Comparison of ENCODE assay signal across 8 cellular contexts in genomic region chr9:121699271-121700164, GRCh38. TPM values are rescaled to one million over a fixed set of nuclear protein-coding genes. Genes with fewer than 3 reads are reported as not detected.
A peak's percentile ranks its signal among the peaks of the same experiment; 100 is the strongest.
DNase-seq lines count a peak whose midpoint lies in the region; ATAC-seq and TF ChIP-seq lines count a peak whose summit lies in the region.

No MANE protein-coding gene starts in this region.

- peaks cover 12% of the 10 kb centered on the region for H3K79me2 ChIP-seq in parathyroid adenoma

- peaks cover 48% of the 10 kb centered on the region for H3K27me3 Mint-ChIP-seq in activated T-cell treated with anti-CD3 and anti-CD28 coated beads, Interleukin-2, amount 50 U/mL, for 4 hours (ENCODE audit: low read depth)

- H3K9ac ChIP-seq in parathyroid adenoma, result no peak overlapping the region

- peak; percentile 49 to 70 for ATAC-seq in activated T-cell treated with anti-CD3 and anti-CD28 coated beads, Interleukin-2, amount 50 U/mL, for 4 hours
- ATAC-seq in gastroesophageal sphincter (peak; percentile 71), HG03025 (IDR thresholded peaks at IDR 0.05; ENCODE audit: low FRiP score, unreplicated experiment) (no peak)

- peak overlapping the region; percentile 29 for H3K4me3 Mint-ChIP-seq in activated T-cell treated with anti-CD3 and anti-CD28 coated beads, Interleukin-2, amount 50 U/mL, for 4 hours

- peaks cover 4% of the 10 kb centered on the region for H3K4me1 Mint-ChIP-seq in activated T-cell treated with anti-CD3 and anti-CD28 coated beads, Interleukin-2, amount 50 U/mL, for 4 hours (ENCODE audit: low read depth)

- peak; percentile 71 for DNase-seq in DMS53 (lab: John Stamatoyannopoulos, UW)
- peak; percentile 77 for DNase-seq in GM20000 (ENCODE audit: low spot score)
- peak; percentile 35 for DNase-seq in MV-4-11 (lab: John Stamatoyannopoulos, UW)
- no peak for DNase-seq in activated T-cell treated with anti-CD3 and anti-CD28 coated beads, Interleukin-2, amount 50 U/mL, for 4 hours
- no peak for DNase-seq in SW 1271 (lab: John Stamatoyannopoulos, UW)

- no peak for TF ChIP-seq EP300 in gastroesophageal sphincter (IDR thresholded peaks at IDR 0.05)

- H3K4me1 ChIP-seq in gastroesophageal sphincter (peaks cover 0 to 41% (median 21%) of the 10 kb centered on the region in 3 donors), parathyroid adenoma (peaks cover 6% of the 10 kb centered on the region)

- no peaks in the 10 kb centered on the region for H3K9me3 ChIP-seq in gastroesophageal sphincter
- no peaks in the 10 kb centered on the region for H3K9me3 ChIP-seq in parathyroid adenoma (ENCODE audit: control insufficient read depth, low read length)

- no peaks in the 10 kb centered on the region for H3K9me3 Mint-ChIP-seq in activated T-cell treated with anti-CD3 and anti-CD28 coated beads, Interleukin-2, amount 50 U/mL, for 4 hours

- H3K4me2 ChIP-seq in parathyroid adenoma (ENCODE audit: low read length), result peak overlapping the region; percentile 83

- TF ChIP-seq CTCF in GM20000 (IDR thresholded peaks at IDR 0.05; ENCODE audit: extremely low read depth, missing control alignments), result no peak
- TF ChIP-seq CTCF in gastroesophageal sphincter (IDR thresholded peaks at IDR 0.05), result no peak
- TF ChIP-seq CTCF in parathyroid adenoma (IDR thresholded peaks at IDR 0.05), result no peak

- WGBS in gastroesophageal sphincter (ENCODE audit: low coverage in 1 of 2), 2 donors, result 60% methylated on average over 1 of the region's 77 CpGs; no CpG with 5 or more reads in 1 of the 2 donors

- no peak for TF ChIP-seq POLR2A in gastroesophageal sphincter (IDR thresholded peaks at IDR 0.05)

- H3K27me3 ChIP-seq in gastroesophageal sphincter, result no peaks in the 10 kb centered on the region
- H3K27me3 ChIP-seq in parathyroid adenoma (ENCODE audit: control insufficient read depth, insufficient read depth, low read length), result no peaks in the 10 kb centered on the region

- no peaks in the 10 kb centered on the region for H3K36me3 Mint-ChIP-seq in activated T-cell treated with anti-CD3 and anti-CD28 coated beads, Interleukin-2, amount 50 U/mL, for 4 hours (ENCODE audit: insufficient read depth)

- H3K36me3 ChIP-seq in gastroesophageal sphincter, result no peaks in the 10 kb centered on the region
- no peaks in the 10 kb centered on the region for H3K36me3 ChIP-seq in parathyroid adenoma (ENCODE audit: control insufficient read depth, insufficient read depth, low read length)

- H3K27ac ChIP-seq in gastroesophageal sphincter, result peak overlapping the region in 3 of 4 donors; percentile 21 to 75 (median 53)
- H3K27ac ChIP-seq in parathyroid adenoma, result peak overlapping the region; percentile 78

- peak overlapping the region; percentile 10 to 68 for H3K4me3 ChIP-seq in gastroesophageal sphincter
- H3K4me3 ChIP-seq in parathyroid adenoma (ENCODE audit: low read depth, low read length), result peak overlapping the region; percentile 53

- peak overlapping the region; percentile 48 for H2AFZ ChIP-seq in parathyroid adenoma

RNA-seq across cellular contexts. Expression of gene DAB2IP, which starts 48.1 kb away (rescaled TPM):
- under 1 TPM; 0.14 to 0.24 (median 0.18) TPM for total RNA-seq in activated T-cell treated with anti-CD3 and anti-CD28 coated beads, Interleukin-2, amount 50 U/mL, for 4 hours
- 10 to 100 TPM; 42.0 to 93.4 (median 47.9) TPM for total RNA-seq in gastroesophageal sphincter

Comparison
In these comparisons a context has a peak if more than half of its experiments do, and no peak if none do; other contexts are left out.
1. DNase-seq: peak in DMS53 (single experiment), GM20000 (single experiment) and MV-4-11 (single experiment); none in activated T-cell treated with anti-CD3 and anti-CD28 coated beads, Interleukin-2, amount 50 U/mL, for 4 hours (single experiment) and SW 1271 (0 of 2).
2. RNA of gene DAB2IP, which starts 48.1 kb away (total RNA-seq): 42.0 to 93.4 TPM in gastroesophageal sphincter; 0.14 to 0.24 TPM in activated T-cell treated with anti-CD3 and anti-CD28 coated beads, Interleukin-2, amount 50 U/mL, for 4 hours; every median in the first group is over 10 times any median in the second.